Comparison of ENCODE assay signal across 10 cellular contexts in genomic region chr9:90053027-90053426, GRCh38.
DNase-seq lines count a peak whose midpoint lies in the region; ATAC-seq and TF ChIP-seq lines count a peak whose summit lies in the region.
"Had no signal": no experiment of that assay in that cellular context is flagged by ENCODE, and none has a peak within 500 bp of the region (broad histone marks: within the 10 kb centered on the region; RNA-seq: fewer than 3 reads in every experiment).

No MANE protein-coding gene starts in this region.

- peak; percentile 13 to 17 for DNase-seq in stimulated activated CD4-positive, alpha-beta T cell treated with anti-CD3 and anti-CD28 coated beads, Interleukin-2, amount 100 ng/mL, for 48 hours
- no peak for DNase-seq in stimulated activated CD4-positive, alpha-beta T cell treated with anti-CD3 and anti-CD28 coated beads, Interleukin-12 subunit alpha, Interleukin-12 subunit beta, amount 100 ng/mL, for 4 hours
- DNase-seq in NB4 (ENCODE audit: low read depth) (peak; percentile 30), epithelial cell of proximal tubule (ENCODE audit: low read depth) (no peak), upper lobe of right lung (no peak), NCI-H2196 treated with DMSO at 0.1 percent for 48 hours (lab: John Stamatoyannopoulos, UW; ENCODE audit: unreplicated experiment) (no peak), left lung (no peak), NCI-H526 treated with DMSO at 0.1 percent for 48 hours (lab: John Stamatoyannopoulos, UW) (no peak)
- DNase-seq: T-helper 9 cell had no signal

- H3K27me3 ChIP-seq in upper lobe of right lung: no peaks in the 10 kb centered on the region
- H3K27me3 ChIP-seq in left lung: no peaks in the 10 kb centered on the region
- H3K27me3 ChIP-seq: neutrophil had no signal

- H3K4me1 ChIP-seq in upper lobe of right lung (no peaks in the 10 kb centered on the region), left lung (no peaks in the 10 kb centered on the region)

- no peaks in the 10 kb centered on the region for H3K36me3 ChIP-seq in upper lobe of right lung
- H3K36me3 ChIP-seq in left lung: no peaks in the 10 kb centered on the region
- H3K36me3 ChIP-seq: neutrophil had no signal

- ATAC-seq in upper lobe of right lung: peak; percentile 41
- ATAC-seq in left lung: no peak

- no peak overlapping the region for H3K4me3 ChIP-seq in NB4 (ENCODE audit: low read depth, low read length)
- no peak overlapping the region for H3K4me3 ChIP-seq in epithelial cell of proximal tubule (ENCODE audit: low read depth, low read length)
- no peak overlapping the region for H3K4me3 ChIP-seq in upper lobe of right lung
- H3K4me3 ChIP-seq in left lung: no peak overlapping the region

- intact Hi-C loops in upper lobe of right lung (cut with DNase I): no loop called here
- intact Hi-C loops in left lung (cut with DNase I): no loop called here

- TF ChIP-seq POLR2A in NB4 (IDR thresholded peaks at IDR 0.05; ENCODE audit: extremely low read depth, insufficient read length): no peak

- peak; percentile 45 for TF ChIP-seq CTCF in NB4 (IDR thresholded peaks at IDR 0.05; ENCODE audit: low read depth, low read length)
- TF ChIP-seq CTCF in epithelial cell of proximal tubule (conservative IDR thresholded peaks at IDR 0.05; ENCODE audit: low read depth, low read length): peak; percentile 43
- peak; percentile 13 for TF ChIP-seq CTCF in upper lobe of right lung (IDR thresholded peaks at IDR 0.05)
- TF ChIP-seq CTCF in left lung (IDR thresholded peaks at IDR 0.05): no peak

- H3K9me3 ChIP-seq in upper lobe of right lung (no peaks in the 10 kb centered on the region), left lung (no peaks in the 10 kb centered on the region)
- H3K9me3 ChIP-seq: neutrophil had no signal

- H3K27ac ChIP-seq in upper lobe of right lung (no peak overlapping the region), left lung (no peak overlapping the region)
- H3K27ac ChIP-seq: neutrophil had no signal

Comparison
In these comparisons a context has a peak if more than half of its experiments do, and no peak if none do; other contexts are left out.
1. DNase-seq: peak in stimulated activated CD4-positive, alpha-beta T cell treated with anti-CD3 and anti-CD28 coated beads, Interleukin-2, amount 100 ng/mL, for 48 hours (2 of 2) and NB4 (single experiment); none in stimulated activated CD4-positive, alpha-beta T cell treated with anti-CD3 and anti-CD28 coated beads, Interleukin-12 subunit alpha, Interleukin-12 subunit beta, amount 100 ng/mL, for 4 hours (single experiment), epithelial cell of proximal tubule (single experiment), upper lobe of right lung (single experiment), NCI-H2196 treated with DMSO at 0.1 percent for 48 hours (single experiment), left lung (0 of 2) and NCI-H526 treated with DMSO at 0.1 percent for 48 hours (single experiment).
2. CTCF ChIP-seq: peak in NB4 (single experiment), epithelial cell of proximal tubule (single experiment) and upper lobe of right lung (single experiment); none in left lung (0 of 2).